ENCODE assay signal across 8 cellular contexts in the genomic region with DNA sequence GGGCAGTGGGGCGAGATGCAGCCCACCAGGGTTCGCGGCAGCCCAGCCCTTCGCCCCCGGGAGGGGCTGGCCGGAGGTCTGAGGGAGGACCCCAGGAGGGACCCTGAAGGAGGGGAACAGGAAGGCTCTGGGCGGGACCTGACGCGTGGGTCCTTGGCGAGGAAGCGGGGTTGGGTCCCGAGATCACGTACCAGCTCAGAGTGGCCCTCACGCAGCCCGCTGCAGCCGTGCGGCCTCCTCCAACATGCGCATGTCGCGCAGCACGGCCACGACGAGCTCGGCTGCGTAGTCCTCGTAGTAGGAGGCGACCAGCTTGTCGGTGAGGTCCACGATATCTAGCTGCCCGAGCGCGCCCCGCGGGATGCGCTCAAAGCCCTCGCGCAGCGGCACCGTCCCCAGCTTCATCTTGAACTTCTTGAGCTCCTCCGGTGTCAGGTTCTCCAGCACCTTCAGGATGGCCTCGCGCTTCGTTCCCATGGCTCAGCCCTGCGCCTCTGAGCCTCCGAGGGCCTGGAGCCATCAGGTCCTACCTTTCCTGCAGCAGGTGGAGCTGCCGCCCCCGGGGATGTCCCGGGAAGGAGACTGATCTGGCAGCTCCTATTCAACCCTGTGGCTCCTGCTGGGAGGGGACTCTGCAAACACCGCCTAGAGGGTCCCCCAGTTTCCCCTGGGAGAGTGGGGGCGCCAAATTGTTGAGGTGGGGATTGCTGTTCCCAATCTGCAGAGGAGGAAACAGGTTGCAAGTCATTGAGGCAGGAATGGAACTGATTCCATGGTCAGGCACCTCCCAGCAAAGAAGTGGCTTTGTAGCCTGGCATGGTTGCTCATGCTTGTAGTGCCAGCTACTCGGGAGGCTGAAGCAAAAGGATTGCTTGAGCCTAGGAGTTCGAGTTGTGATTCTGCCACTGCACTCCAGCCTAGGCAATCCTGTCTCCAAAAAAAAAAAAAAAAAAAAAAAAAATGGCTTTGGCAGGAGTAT. TPM values are rescaled to one million over a fixed set of nuclear protein-coding genes. Genes with fewer than 3 reads are reported as not detected.
DNase-seq lines count a peak whose midpoint lies in the region; ATAC-seq and TF ChIP-seq lines count a peak whose summit lies in the region.

A gene (minus strand): TSS at position 584 of the 979 bp plus-strand sequence. CDS start 107 bp downstream, at position 477.

- H3K27me3 ChIP-seq in thoracic aorta (replicated peaks; ENCODE audit: insufficient read depth): no peaks in the 10 kb centered on the region

- POLR2A ChIA-PET in MCF 10A (lab: Yijun Ruan, JAX): interaction anchor here (0.5 to 1.0 kb wide), 4 partner anchors 10 to 550 kb away, joined by 3 read pairs; no protein-coding TSS in a partner anchor

- no peaks in the 10 kb centered on the region for H3K9me3 ChIP-seq in thoracic aorta

- no peak within 1 kb of the TSS for H3K27ac ChIP-seq in thoracic aorta

- H3K27ac Mint-ChIP-seq in activated CD4-positive, alpha-beta T cell treated with anti-CD3 and anti-CD28 coated beads, Interleukin-2, amount 10 ng/mL, durations not matched to agents 24 days and 14 days: no peak within 1 kb of the TSS
- no peak within 1 kb of the TSS for H3K27ac Mint-ChIP-seq in MCF 10A (ENCODE audit: low read depth, unreplicated experiment)

- H3K36me3 ChIP-seq in thoracic aorta: no peaks in the 10 kb centered on the region

- CTCF ChIA-PET in MCF 10A (lab: Yijun Ruan, JAX): interaction anchor here (0.5 to 1.6 kb wide), 6 partner anchors 10 to 652 kb away, joined by 3 to 4 read pairs (median 3); no protein-coding TSS in a partner anchor

- peak; percentile 77 for DNase-seq in activated CD4-positive, alpha-beta T cell treated with anti-CD3 and anti-CD28 coated beads, Interleukin-2, amount 10 ng/mL, durations not matched to agents 24 days and 14 days
- DNase-seq in activated CD4-positive, alpha-beta T cell treated with anti-CD3 and anti-CD28 coated beads for 1 hour: no peak
- no peak for DNase-seq in MCF 10A (ENCODE audit: unreplicated experiment)
- no peak for DNase-seq in lower leg skin (ENCODE audit: low spot score in 2 of 2)
- DNase-seq in thoracic aorta (ENCODE audit: low spot score): no peak
- DNase-seq in NCI-H446 treated with DMSO at 0.1 percent for 48 hours (lab: John Stamatoyannopoulos, UW): no peak
- DNase-seq in islet precursor cell: no peak

- H3K9me3 Mint-ChIP-seq in activated CD4-positive, alpha-beta T cell treated with anti-CD3 and anti-CD28 coated beads, Interleukin-2, amount 10 ng/mL, durations not matched to agents 24 days and 14 days: no peaks in the 10 kb centered on the region
- no peaks in the 10 kb centered on the region for H3K9me3 Mint-ChIP-seq in MCF 10A (ENCODE audit: unreplicated experiment)

- ATAC-seq in thoracic aorta (ENCODE audit: insufficient number of reproducible peaks, low FRiP score, low read depth) (no peak), GM21360 (IDR thresholded peaks at IDR 0.05; ENCODE audit: unreplicated experiment) (no peak)

- BruUV-seq in MCF 10A (replicated peaks; lab: Mats Ljungman, UMichigan): no TSS peak

- no peaks in the 10 kb centered on the region for H3K36me3 Mint-ChIP-seq in activated CD4-positive, alpha-beta T cell treated with anti-CD3 and anti-CD28 coated beads, Interleukin-2, amount 10 ng/mL, durations not matched to agents 24 days and 14 days (ENCODE audit: low read depth)
- no peaks in the 10 kb centered on the region for H3K36me3 Mint-ChIP-seq in MCF 10A (ENCODE audit: insufficient read depth, unreplicated experiment)

- peaks cover 21% of the 10 kb centered on the region for H3K4me1 Mint-ChIP-seq in activated CD4-positive, alpha-beta T cell treated with anti-CD3 and anti-CD28 coated beads, Interleukin-2, amount 10 ng/mL, durations not matched to agents 24 days and 14 days
- H3K4me1 Mint-ChIP-seq in MCF 10A (ENCODE audit: insufficient read depth, unreplicated experiment): no peaks in the 10 kb centered on the region

- H3K27me3 Mint-ChIP-seq in activated CD4-positive, alpha-beta T cell treated with anti-CD3 and anti-CD28 coated beads, Interleukin-2, amount 10 ng/mL, durations not matched to agents 24 days and 14 days: peaks cover 53% of the 10 kb centered on the region
- peaks cover 48% of the 10 kb centered on the region for H3K27me3 Mint-ChIP-seq in MCF 10A (ENCODE audit: insufficient read depth, unreplicated experiment)

- H3K4me3 ChIP-seq in lower leg skin (ENCODE audit: low read depth, poor library complexity, severe bottlenecking) (no peak within 1 kb of the TSS), thoracic aorta (peak within 1 kb of the TSS; percentile 73)

- peak within 1 kb of the TSS; percentile 84 for H3K4me3 Mint-ChIP-seq in activated CD4-positive, alpha-beta T cell treated with anti-CD3 and anti-CD28 coated beads, Interleukin-2, amount 10 ng/mL, durations not matched to agents 24 days and 14 days
- peak within 1 kb of the TSS; percentile 49 for H3K4me3 Mint-ChIP-seq in MCF 10A (ENCODE audit: unreplicated experiment)

- TF ChIP-seq CTCF in MCF 10A (IDR thresholded peaks at IDR 0.05; ENCODE audit: unreplicated experiment) (no peak), lower leg skin (IDR thresholded peaks at IDR 0.05) (no peak), thoracic aorta (IDR thresholded peaks at IDR 0.05) (no peak)

- intact Hi-C loops in activated CD4-positive, alpha-beta T cell treated with anti-CD3 and anti-CD28 coated beads, Interleukin-2, amount 10 ng/mL, durations not matched to agents 24 days and 14 days (cut with micrococcal nuclease): loop anchor here (5.0 kb wide), 1 partner anchor 85 kb away; no protein-coding TSS in a partner anchor
- intact Hi-C loops in MCF 10A (cut with micrococcal nuclease) (no loop called here), lower leg skin (cut with DNase I; ENCODE audit: low total_unique reads) (no loop called here)

- no peak for TF ChIP-seq POLR2A in lower leg skin (IDR thresholded peaks at IDR 0.05)

- peaks cover 16 to 27% of the 10 kb centered on the region in 2 donors for H3K4me1 ChIP-seq in thoracic aorta (ENCODE audit: control insufficient read depth in 1 of 2, low read depth in 2 of 2)

- WGBS in lower leg skin, 2 donors: 7 to 8% methylated on average over 30 to 48 of the region's 52 CpGs

RNA-seq across cellular contexts. Expression of the gene that starts here (rescaled TPM):
- total RNA-seq in activated CD4-positive, alpha-beta T cell treated with anti-CD3 and anti-CD28 coated beads, Interleukin-2, amount 10 ng/mL, durations not matched to agents 24 days and 14 days: not detected in 2 replicates
- total RNA-seq in MCF 10A (2022) (not detected in 2 replicates), lower leg skin (10 to 100 TPM in 3 of 4 donors, 1 to 10 TPM in 1; 4.8 to 17.5 (median 12.9) TPM), thoracic aorta (not detected)

Comparison
In these comparisons a context has a peak if more than half of its experiments do, and no peak if none do; other contexts are left out.
1. Peak in DNase-seq in activated CD4-positive, alpha-beta T cell treated with anti-CD3 and anti-CD28 coated beads, Interleukin-2, amount 10 ng/mL, durations not matched to agents 24 days and 14 days; RNA of the gene not detected or under 1 TPM.